ENCODE assay signal across 19 cellular contexts in the genomic region with DNA sequence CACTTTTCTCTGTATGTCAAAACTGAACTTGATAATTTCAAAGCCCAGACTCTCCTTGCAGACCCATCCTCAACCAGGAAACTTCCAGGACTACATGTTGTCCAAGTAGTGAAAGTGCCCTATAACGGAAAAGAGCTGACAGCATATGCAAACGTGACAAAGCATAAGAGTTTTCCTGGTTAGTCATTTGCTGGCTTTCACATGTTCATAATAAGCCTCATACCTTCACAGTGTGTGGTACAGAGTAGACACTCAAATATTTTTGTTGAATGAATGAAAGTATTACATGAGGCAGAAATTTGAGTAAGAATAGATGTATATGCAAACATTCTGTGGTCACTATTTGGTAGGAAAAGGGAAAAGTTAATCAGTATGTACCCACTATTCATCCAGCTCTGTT.
DNase-seq lines count a peak whose midpoint lies in the region; ATAC-seq, FAIRE-seq and TF ChIP-seq lines count a peak whose summit lies in the region.
"Had no signal": no experiment of that assay in that cellular context is flagged by ENCODE, and none has a peak within 500 bp of the region (broad histone marks: within the 10 kb centered on the region; RNA-seq: fewer than 3 reads in every experiment).

No MANE protein-coding gene starts in this region.

- TF ChIP-seq CTCF in astrocyte of the spinal cord (IDR thresholded peaks at IDR 0.05; ENCODE audit: low read depth, low read length) (no peak), glutamatergic neuron (IDR thresholded peaks at IDR 0.05; ENCODE audit: partially characterized antibody, unreplicated experiment) (no peak)

- no peaks in the 10 kb centered on the region for H3K36me3 Mint-ChIP-seq in glutamatergic neuron (ENCODE audit: unreplicated experiment)
- H3K36me3 Mint-ChIP-seq: CD14-positive monocyte, T-cell had no signal

- no peak overlapping the region for H3K27ac Mint-ChIP-seq in glutamatergic neuron (ENCODE audit: unreplicated experiment)
- H3K27ac Mint-ChIP-seq: CD14-positive monocyte, GM23338, T-cell had no signal

- in situ Hi-C loops in astrocyte of the spinal cord (cut with HindIII; ENCODE audit: low sequenced_read_pairs): no loop called here

- no peak overlapping the region for H3K4me3 Mint-ChIP-seq in glutamatergic neuron (ENCODE audit: unreplicated experiment)
- H3K4me3 Mint-ChIP-seq: CD14-positive monocyte, GM23338, T-cell had no signal

- H3K9me3 Mint-ChIP-seq in glutamatergic neuron (ENCODE audit: unreplicated experiment): no peaks in the 10 kb centered on the region

- no peaks in the 10 kb centered on the region for H3K4me1 Mint-ChIP-seq in glutamatergic neuron (ENCODE audit: low read depth, unreplicated experiment)
- H3K4me1 Mint-ChIP-seq: CD14-positive monocyte, GM23338, T-cell had no signal

- ATAC-seq in HG02884 (IDR thresholded peaks at IDR 0.05; ENCODE audit: unreplicated experiment): no peak
- ATAC-seq in HG03097 (IDR thresholded peaks at IDR 0.05; ENCODE audit: low FRiP score, unreplicated experiment): no peak
- ATAC-seq: GM23338, T-cell had no signal

- no peak overlapping the region for H3K4me3 ChIP-seq in astrocyte of the spinal cord (ENCODE audit: low read depth, low read length)
- H3K4me3 ChIP-seq: GM23338 had no signal

- peak; percentile 10 for DNase-seq in AG08396 (ENCODE audit: low spot score)
- peak; percentile 30 for DNase-seq in H4 (ENCODE audit: low spot score)
- peak; percentile 22 for DNase-seq in RCC 7860 (ENCODE audit: low spot score)
- DNase-seq in astrocyte of the spinal cord (ENCODE audit: low read depth, low spot score): peak; percentile 62
- no peak for DNase-seq in NCI-H2081 treated with DMSO at 0.1 percent for 48 hours (lab: John Stamatoyannopoulos, UW)
- no peak for DNase-seq in glutamatergic neuron
- DNase-seq: AML-193, NCI-H187, NCI-H2171, NCI-H446 treated with DMSO at 0.1 percent for 48 hours, NCI-H748 treated with DMSO at 0.1 percent for 48 hours, OCI-M1, T-cell had no signal

- H3K27me3 Mint-ChIP-seq in glutamatergic neuron (ENCODE audit: unreplicated experiment): peaks cover 2% of the 10 kb centered on the region
- H3K27me3 Mint-ChIP-seq: T-cell had no signal

- FAIRE-seq in RCC 7860 (lab: Jason Lieb, UNC): no peak
- FAIRE-seq: A204.1, HTR-8/SVneo had no signal

Comparison
In these comparisons a context has a peak if more than half of its experiments do, and no peak if none do; other contexts are left out.
1. DNase-seq: peak in AG08396 (single experiment), H4 (single experiment), RCC 7860 (single experiment) and astrocyte of the spinal cord (single experiment); none in NCI-H2081 treated with DMSO at 0.1 percent for 48 hours (single experiment) and glutamatergic neuron (single experiment).